In genomic region chr3:146156060-146156459, GRCh38 we compare ENCODE assay signal across 13 cellular contexts. TPM values are rescaled to one million over a fixed set of nuclear protein-coding genes. Genes with fewer than 3 reads are reported as not detected.
DNase-seq lines count a peak whose midpoint lies in the region; ATAC-seq, FAIRE-seq and TF ChIP-seq lines count a peak whose summit lies in the region.
"Had no signal": no experiment of that assay in that cellular context is flagged by ENCODE, and none has a peak within 500 bp of the region (broad histone marks: within the 10 kb centered on the region; RNA-seq: fewer than 3 reads in every experiment).

No MANE protein-coding gene starts in this region.

- H3K9me3 ChIP-seq in kidney (ENCODE audit: control insufficient read depth in 1 of 2, low read length in 2 of 2) (no peaks in the 10 kb centered on the region), skeletal muscle tissue (ENCODE audit: control insufficient read depth in 3 of 3, low read length in 3 of 3) (no peaks in the 10 kb centered on the region), HAP-1 (no peaks in the 10 kb centered on the region)
- H3K9me3 ChIP-seq: neutrophil had no signal

- H3K4me1 ChIP-seq in kidney (ENCODE audit: control insufficient read depth in 1 of 2, insufficient read depth in 1 of 2, low read depth in 1 of 2, low read length in 2 of 2) (peaks cover 14 to 29% of the 10 kb centered on the region in 2 donors), skeletal muscle tissue (ENCODE audit: control insufficient read depth in 3 of 3, insufficient read depth in 3 of 3, low read length in 3 of 3) (peaks cover 2 to 16% (median 7%) of the 10 kb centered on the region in 3 donors), HAP-1 (peaks cover 31% of the 10 kb centered on the region)

- no peak for ATAC-seq in GM19455 (IDR thresholded peaks at IDR 0.05; ENCODE audit: unreplicated experiment)
- ATAC-seq in HG03196 (IDR thresholded peaks at IDR 0.05; ENCODE audit: unreplicated experiment) = no peak

- peak overlapping the region in 3 of 5 experiments; percentile 39 to 98 (median 77) for H3K27ac Mint-ChIP-seq in brain
- H3K27ac Mint-ChIP-seq: activated naive CD8-positive, alpha-beta T cell had no signal

- no peak for TF ChIP-seq CTCF in brain (conservative IDR thresholded peaks at IDR 0.05)
- no peak for TF ChIP-seq CTCF in kidney (IDR thresholded peaks at IDR 0.05; ENCODE audit: borderline replicate concordance, extremely low read depth, insufficient read depth)

- FAIRE-seq in H54 (lab: Jason Lieb, UNC) = peak; percentile 71
- no peak for FAIRE-seq in kidney (lab: Jason Lieb, UNC)

- peaks cover 77% of the 10 kb centered on the region for H3K4me1 Mint-ChIP-seq in brain

- intact Hi-C loops in kidney (cut with DNase I) = no loop called here

- H3K27me3 Mint-ChIP-seq in brain = peaks cover 7% of the 10 kb centered on the region

- TF ChIP-seq POLR2A in H54 (IDR thresholded peaks at IDR 0.05; ENCODE audit: low read depth, low read length) = no peak

- H3K4me3 ChIP-seq in kidney (ENCODE audit: low read length in 2 of 2) (peak overlapping the region; percentile 35 to 40), skeletal muscle tissue (ENCODE audit: low read length in 3 of 3) (peak overlapping the region in 2 of 3 donors; percentile 45 to 47), HAP-1 (no peak overlapping the region)
- H3K4me3 ChIP-seq: PC-9 had no signal

- H3K4me3 Mint-ChIP-seq in brain = peak overlapping the region; percentile 30 to 72 (median 65)
- H3K4me3 Mint-ChIP-seq: activated naive CD8-positive, alpha-beta T cell had no signal

- H3K27me3 ChIP-seq in skeletal muscle tissue (ENCODE audit: control insufficient read depth in 3 of 3, insufficient read depth in 3 of 3, low read length in 3 of 3) = no peaks in the 10 kb centered on the region
- H3K27me3 ChIP-seq in HAP-1 (ENCODE audit: low read depth) = no peaks in the 10 kb centered on the region

- H3K36me3 ChIP-seq in kidney (ENCODE audit: control insufficient read depth in 1 of 2, insufficient read depth in 2 of 2, low read length in 2 of 2) = no peaks in the 10 kb centered on the region
- no peaks in the 10 kb centered on the region for H3K36me3 ChIP-seq in skeletal muscle tissue (ENCODE audit: control insufficient read depth in 3 of 3, insufficient read depth in 3 of 3, low read length in 3 of 3)
- no peaks in the 10 kb centered on the region for H3K36me3 ChIP-seq in HAP-1 (replicated peaks)
- H3K36me3 ChIP-seq: neutrophil had no signal

- H3K9ac ChIP-seq in kidney (ENCODE audit: low read length in 2 of 2) (peak overlapping the region; percentile 36 to 55), skeletal muscle tissue (ENCODE audit: low read depth in 1 of 3, low read length in 3 of 3) (peak overlapping the region in 2 of 3 donors; percentile 9 to 58)
- H3K9ac ChIP-seq: KMS-11 had no signal

- in situ Hi-C loops in HAP-1 (cut with MboI; ENCODE audit: low sequenced_read_pairs) = loop anchor here (25.0 kb wide), 2 partner anchors 94 to 369 kb away; no protein-coding TSS in a partner anchor

- DNase-seq in H54 (ENCODE audit: insufficient read length, low spot score) (no peak), kidney (no peak), HAP-1 (ENCODE audit: low spot score in 2 of 2) (no peak)
- DNase-seq in activated effector memory CD4-positive, alpha-beta T cell treated with anti-CD3 and anti-CD28 coated beads, Interleukin-2, amount 50 U/mL, for 16 hours = no peak
- DNase-seq: DMS79 treated with DMSO at 0.1 percent for 48 hours, PC-9 had no signal

- peaks cover 0 to 6% (median 0%) of the 10 kb centered on the region in 5 experiments for H3K9me3 Mint-ChIP-seq in brain

- peaks cover 13% of the 10 kb centered on the region for H3K36me3 Mint-ChIP-seq in brain
- H3K36me3 Mint-ChIP-seq: activated naive CD8-positive, alpha-beta T cell had no signal

- H3K27ac ChIP-seq in kidney (ENCODE audit: low read depth in 2 of 2, low read length in 2 of 2) = peak overlapping the region; percentile 45 to 71
- H3K27ac ChIP-seq in skeletal muscle tissue (ENCODE audit: low read depth, low read length) = peak overlapping the region; percentile 91
- H3K27ac ChIP-seq: KMS-11, neutrophil, PC-9 had no signal

RNA-seq across cellular contexts. Expression of gene PLOD2, which starts 4.9 kb away (rescaled TPM):
- polyA plus RNA-seq in brain (ENCODE audit: insufficient read depth, low read depth, low replicate concordance) (1.7 TPM), kidney (ENCODE audit: insufficient read depth, low read depth, low replicate concordance) (21.3 TPM)
- total RNA-seq in kidney (66.0 TPM), skeletal muscle tissue (22.4 TPM)
